ENCODE assay signal across 21 cellular contexts in genomic region chr3:171268677-171269076, GRCh38.
"Had no signal": no experiment of that assay in that cellular context is flagged by ENCODE, and none has a peak within 500 bp of the region (broad histone marks: within the 10 kb centered on the region; RNA-seq: fewer than 3 reads in every experiment).

No MANE protein-coding gene starts in this region.

- H3K36me3 ChIP-seq: right lobe of liver, transverse colon, vagina had no signal

- DNase-seq: activated CD4-positive, alpha-beta T cell treated with anti-CD3 and anti-CD28 coated beads, Interleukin-2, amount 50 U/mL, for 48 hours; activated CD8-positive, alpha-beta memory T cell treated with anti-CD3 and anti-CD28 coated beads, Interleukin-2, amount 50 U/mL, for 4 hours; activated naive CD4-positive, alpha-beta T cell treated with Interleukin-2 at 50 U/mL for 16 hours; amniotic stem cell; cortex of kidney; effector CD8-positive, alpha-beta T cell; foreskin keratinocyte; head of caudate nucleus; kidney glomerular epithelial cell; mesendoderm; psoas muscle; right lobe of liver; stimulated activated CD4-positive, alpha-beta T cell treated with anti-CD3 and anti-CD28 coated beads, Interleukin-4, amount 100 ng/mL, for 4 hours; stimulated activated CD8-positive, alpha-beta memory T cell treated with anti-CD3 and anti-CD28 coated beads, Interleukin-4, amount 100 ng/mL, for 48 hours; stimulated activated naive CD4-positive, alpha-beta T cell treated with Interleukin-2 at 50 U/mL for 16 hours; transverse colon had no signal

- H3K27me3 Mint-ChIP-seq: central memory CD8-positive, alpha-beta T cell had no signal

- ATAC-seq: activated CD4-positive, CD25-positive, alpha-beta regulatory T cell treated with anti-CD3 and anti-CD28 coated beads, Interleukin-2, amount 50 U/mL, for 24 hours; foreskin keratinocyte had no signal

- H3K4me3 Mint-ChIP-seq: neural crest cell had no signal

- H3K27ac ChIP-seq: foreskin keratinocyte, psoas muscle, right lobe of liver, transverse colon, vagina had no signal

- H3K27me3 ChIP-seq: foreskin keratinocyte, right lobe of liver, transverse colon, vagina had no signal

- H3K9me3 ChIP-seq: psoas muscle, right lobe of liver, transverse colon, vagina had no signal

- H3K9me3 Mint-ChIP-seq: central memory CD8-positive, alpha-beta T cell; neural crest cell had no signal

- H3K4me3 ChIP-seq: psoas muscle, right lobe of liver, smooth muscle cell, transverse colon, vagina had no signal
